8 cellular contexts compared by ENCODE assay signal in genomic region chr12:131104464-131105350, GRCh38.
A peak's percentile ranks its signal among the peaks of the same experiment; 100 is the strongest.
DNase-seq lines count a peak whose midpoint lies in the region; ATAC-seq and TF ChIP-seq lines count a peak whose summit lies in the region.

No MANE protein-coding gene starts in this region.

- no peak overlapping the region for H3K9ac ChIP-seq in parathyroid adenoma

- H3K27me3 ChIP-seq in parathyroid adenoma (ENCODE audit: control insufficient read depth, insufficient read depth, low read length) (no peaks in the 10 kb centered on the region), transverse colon (no peaks in the 10 kb centered on the region)

- H3K4me1 ChIP-seq in parathyroid adenoma = no peaks in the 10 kb centered on the region
- H3K4me1 ChIP-seq in transverse colon = peaks cover 0 to 4% (median 0%) of the 10 kb centered on the region in 4 donors

- H3K79me2 ChIP-seq in parathyroid adenoma = no peaks in the 10 kb centered on the region

- in situ Hi-C loops in transverse colon (cut with MboI; ENCODE audit: low pct_ligation_motif_present in 1 of 4, low pct_unique_long_range_greater_than_20kb in 1 of 4, low sequenced_read_pairs in 3 of 4) = loop anchor here in 2 of 4 donors (25.0 kb wide), 1 partner anchor 192 kb away; no protein-coding TSS in a partner anchor

- no peak overlapping the region for H3K4me2 ChIP-seq in parathyroid adenoma (ENCODE audit: low read length)

- intact Hi-C loops in transverse colon (cut with DNase I; ENCODE audit: low total_unique reads) = no loop called here

- H3K9me3 ChIP-seq in parathyroid adenoma (ENCODE audit: control insufficient read depth, low read length) = no peaks in the 10 kb centered on the region
- no peaks in the 10 kb centered on the region for H3K9me3 ChIP-seq in transverse colon

- H3K36me3 ChIP-seq in parathyroid adenoma (ENCODE audit: control insufficient read depth, insufficient read depth, low read length) = no peaks in the 10 kb centered on the region
- H3K36me3 ChIP-seq in transverse colon = no peaks in the 10 kb centered on the region

- WGBS in transverse colon (ENCODE audit: low coverage in 1 of 2), 2 donors = 38% methylated on average over 30 of the region's 32 CpGs; no CpG with 5 or more reads in 1 of the 2 donors

- peak; percentile 86 for TF ChIP-seq CTCF in parathyroid adenoma (IDR thresholded peaks at IDR 0.05)
- peak; percentile 87 to 93 (median 87) for TF ChIP-seq CTCF in transverse colon (IDR thresholded peaks at IDR 0.05)

- H2AFZ ChIP-seq in parathyroid adenoma = no peak overlapping the region

- ATAC-seq in GM21447 (IDR thresholded peaks at IDR 0.05; ENCODE audit: unreplicated experiment) = peak; percentile 64

- H3K27ac ChIP-seq in parathyroid adenoma = no peak overlapping the region
- no peak overlapping the region for H3K27ac ChIP-seq in transverse colon

- no peak for TF ChIP-seq POLR2A in transverse colon (IDR thresholded peaks at IDR 0.05)

- no peak overlapping the region for H3K4me3 ChIP-seq in Jurkat, Clone E6-1 (ENCODE audit: low read length)
- H3K4me3 ChIP-seq in parathyroid adenoma (ENCODE audit: low read depth, low read length) (no peak overlapping the region), transverse colon (no peak overlapping the region)

- TF ChIP-seq EP300 in transverse colon (IDR thresholded peaks at IDR 0.05; ENCODE audit: low read depth) = no peak

- DNase-seq in D341Med (ENCODE audit: low spot score) (peak; percentile 85), SHP77 treated with DMSO at 0.1 percent for 48 hours (lab: John Stamatoyannopoulos, UW) (peak; percentile 55), activated gamma-delta T cell treated with Interleukin-2 at 50 U/mL for 16 hours (peak; percentile 74), germinal center (ENCODE audit: low spot score) (peak; percentile 66), transverse colon (peak; percentile 87)
- DNase-seq in Jurkat, Clone E6-1 (ENCODE audit: low read depth, low spot score) = peak; percentile 41
